Comparison of ENCODE assay signal across 8 cellular contexts in the genomic region with DNA sequence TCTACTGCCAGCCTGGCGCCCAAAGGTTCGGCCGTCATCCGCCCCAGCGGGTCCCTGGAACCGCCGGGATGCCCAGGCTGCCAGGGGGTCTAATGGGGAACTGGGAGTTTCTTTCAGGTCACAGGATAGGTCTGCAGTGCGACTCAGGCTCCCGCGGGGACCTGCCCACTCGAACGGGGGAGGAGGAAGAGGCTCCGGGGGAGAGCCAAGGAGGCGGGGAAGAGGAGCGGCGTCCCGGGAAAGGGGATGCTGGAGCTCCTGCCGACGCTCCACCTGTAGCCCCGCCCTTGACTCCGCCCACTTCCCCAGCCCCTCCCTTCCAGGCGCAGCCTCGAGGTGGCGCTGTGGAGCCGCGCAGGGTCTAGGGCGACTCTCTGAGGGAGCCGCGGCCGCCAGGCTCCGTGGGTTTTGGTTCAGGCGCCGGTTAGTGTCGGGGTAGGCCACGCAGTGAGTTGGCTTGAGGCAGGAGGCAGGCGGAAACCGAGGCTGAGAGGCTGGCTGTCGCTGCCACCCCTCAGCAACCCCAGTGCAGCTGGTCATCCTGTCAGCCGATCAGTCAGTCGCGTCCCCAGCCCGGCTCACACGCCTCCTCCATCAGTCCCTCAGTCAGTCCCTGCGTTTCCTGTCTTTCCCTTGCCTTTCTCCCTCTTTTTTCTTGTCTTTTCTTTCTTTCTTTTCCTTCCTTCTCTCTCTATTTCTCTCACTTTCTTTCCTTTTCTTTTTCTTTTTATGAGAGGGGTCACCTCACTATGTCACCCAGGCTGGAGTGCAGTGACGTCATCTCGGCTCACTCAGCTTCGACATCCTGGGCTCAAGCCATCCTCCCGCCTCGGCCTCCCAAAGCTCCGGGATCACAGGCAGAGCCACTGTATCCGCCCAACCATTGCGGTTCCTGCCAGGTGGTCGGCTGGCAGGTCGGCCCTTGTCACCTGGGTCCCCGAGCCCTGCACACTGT. TPM values are rescaled to one million over a fixed set of nuclear protein-coding genes. Genes with fewer than 3 reads are reported as not detected.
A peak's percentile ranks its signal among the peaks of the same experiment; 100 is the strongest.
DNase-seq lines count a peak whose midpoint lies in the region; ATAC-seq and TF ChIP-seq lines count a peak whose summit lies in the region.

No MANE protein-coding gene starts in this region.

- H3K27me3 ChIP-seq in colonic mucosa = no peaks in the 10 kb centered on the region

- H3K27ac ChIP-seq in colonic mucosa = no peak overlapping the region

- ATAC-seq in HG03039 (IDR thresholded peaks at IDR 0.05; ENCODE audit: unreplicated experiment) (peak; percentile 65), GM19467 (IDR thresholded peaks at IDR 0.05; ENCODE audit: unreplicated experiment) (no peak)

- DNase-seq in NCI-H345 treated with DMSO at 0.1 percent for 48 hours (lab: John Stamatoyannopoulos, UW; ENCODE audit: unreplicated experiment) = peak; percentile 43
- DNase-seq in activated CD4-positive, alpha-beta T cell treated with anti-CD3 and anti-CD28 coated beads for 48 hours = peak; percentile 90
- peak; percentile 93 for DNase-seq in colonic mucosa
- peak; percentile 95 for DNase-seq in left kidney (ENCODE audit: low read depth, low spot score)
- peak; percentile 84 for DNase-seq in stimulated activated CD4-positive, alpha-beta T cell treated with anti-CD3 and anti-CD28 coated beads, Interleukin-1b, Interleukin-23, amount 100 ng/mL, for 48 hours

- no peaks in the 10 kb centered on the region for H3K4me1 ChIP-seq in colonic mucosa

- no peaks in the 10 kb centered on the region for H3K9me3 ChIP-seq in colonic mucosa

- H3K36me3 ChIP-seq in colonic mucosa = no peaks in the 10 kb centered on the region

- intact Hi-C loops in colonic mucosa (cut with DNase I) = loop anchor here (5.0 to 10.0 kb wide), 2 partner anchors 297 to 504 kb away; a partner anchor contains a TSS

- H3K4me3 ChIP-seq in colonic mucosa = peak overlapping the region; percentile 41

- peak overlapping the region; percentile 51 to 65 for H3K9ac ChIP-seq in colonic mucosa (ENCODE audit: low read depth in 2 of 2, low read length in 2 of 2)

- TF ChIP-seq CTCF in GM12801 (IDR thresholded peaks at IDR 0.05; ENCODE audit: extremely low read depth, insufficient read length) = peak; percentile 29
- TF ChIP-seq CTCF in colonic mucosa (IDR thresholded peaks at IDR 0.05) = peak; percentile 93

RNA-seq across cellular contexts. Expression of a gene that starts 26.4 kb away (rescaled TPM):
- 100 to 1,000 TPM; 207 to 269 TPM for total RNA-seq in colonic mucosa

Comparison
In these comparisons a context has a peak if more than half of its experiments do, and no peak if none do; other contexts are left out.
1. DNase-seq: peak in every context shown above with its lines; median percentile 95 in left kidney; 93 in colonic mucosa; 90 in activated CD4-positive, alpha-beta T cell treated with anti-CD3 and anti-CD28 coated beads for 48 hours; 84 in stimulated activated CD4-positive, alpha-beta T cell treated with anti-CD3 and anti-CD28 coated beads, Interleukin-1b, Interleukin-23, amount 100 ng/mL, for 48 hours; 43 in NCI-H345 treated with DMSO at 0.1 percent for 48 hours.